ENCODE assay signal across 23 cellular contexts in genomic region chr3:38578081-38578475, GRCh38.
"Had no signal": no experiment of that assay in that cellular context is flagged by ENCODE, and none has a peak within 500 bp of the region (broad histone marks: within the 10 kb centered on the region; RNA-seq: fewer than 3 reads in every experiment).

No MANE protein-coding gene starts in this region.

- H3K27ac Mint-ChIP-seq: activated naive CD8-positive, alpha-beta T cell treated with anti-CD3 and anti-CD28 coated beads, Interleukin-2, amount 10 ng/mL, durations not matched to agents 7 days and 5 days; activated T-helper 2 cell treated with anti-CD3 and anti-CD28 coated beads, Interferon-gamma antibody, Interleukin-2, Interleukin-4, amounts not matched to agents 10 μg/mL and 5 μg/mL and 100 μg/mL, durations not matched to agents 14 hours and 24 hours and 36 hours; memory B cell; nephron; stimulated activated memory B cell treated with anti-CD40 and anti-IgM and Interleukin-4, amounts not matched to agents 10 μg/mL and 1 μg/mL and 100 μg/mL, for 72 hours had no signal

- H3K9me3 ChIP-seq: colonic mucosa, neutrophil, pancreas, right lobe of liver, testis had no signal

- FAIRE-seq: kidney, pancreas had no signal

- DNase-seq: activated CD4-positive, alpha-beta T cell treated with anti-CD3 and anti-CD28 coated beads for 1 hour; activated naive CD4-positive, alpha-beta T cell treated with Interleukin-2 at 50 U/mL for 16 hours; activated naive CD8-positive, alpha-beta T cell treated with anti-CD3 and anti-CD28 coated beads, Interleukin-2, amount 10 ng/mL, durations not matched to agents 7 days and 5 days; activated T-cell treated with anti-CD3 and anti-CD28 coated beads, Interleukin-2, amount 50 U/mL, for 4 hours; amniotic stem cell; colonic mucosa; heart right ventricle; pancreas; right lobe of liver; stimulated activated CD4-positive, alpha-beta T cell treated with anti-CD3 and anti-CD28 coated beads, Interleukin-2, amount 100 ng/mL, for 24 hours; T-helper 9 cell; testis; trophoblast cell had no signal

- H3K4me1 ChIP-seq: breast epithelium, colonic mucosa, left lung, pancreas, right lobe of liver, testis had no signal

- H3K4me1 Mint-ChIP-seq: activated naive CD8-positive, alpha-beta T cell treated with anti-CD3 and anti-CD28 coated beads, Interleukin-2, amount 10 ng/mL, durations not matched to agents 7 days and 5 days had no signal

- H3K36me3 ChIP-seq: breast epithelium, colonic mucosa, left lung, neutrophil, pancreas, right lobe of liver had no signal

- H3K27me3 ChIP-seq: breast epithelium, colonic mucosa, heart right ventricle, left lung, neutrophil, pancreas, right lobe of liver, testis had no signal

- ATAC-seq: activated T-cell treated with anti-CD3 and anti-CD28 coated beads, Interleukin-2, amount 50 U/mL, for 4 hours; heart right ventricle; left lung; pancreas; right lobe of liver; stimulated activated memory B cell treated with anti-CD40 and anti-IgM and Interleukin-4, amounts not matched to agents 10 μg/mL and 1 μg/mL and 100 μg/mL, for 72 hours had no signal

- H3K27ac ChIP-seq: breast epithelium, colonic mucosa, epithelial cell of prostate, left lung, neutrophil, pancreas, right lobe of liver, skin epidermis, testis had no signal

- H3K36me3 Mint-ChIP-seq: activated naive CD8-positive, alpha-beta T cell treated with anti-CD3 and anti-CD28 coated beads, Interleukin-2, amount 10 ng/mL, durations not matched to agents 7 days and 5 days; stimulated activated memory B cell treated with anti-CD40 and anti-IgM and Interleukin-4, amounts not matched to agents 10 μg/mL and 1 μg/mL and 100 μg/mL, for 72 hours had no signal

- H3K4me3 Mint-ChIP-seq: activated naive CD8-positive, alpha-beta T cell treated with anti-CD3 and anti-CD28 coated beads, Interleukin-2, amount 10 ng/mL, durations not matched to agents 7 days and 5 days; activated T-cell treated with anti-CD3 and anti-CD28 coated beads, Interleukin-2, amount 50 U/mL, for 4 hours; memory B cell; nephron; stimulated activated memory B cell treated with anti-CD40 and anti-IgM and Interleukin-4, amounts not matched to agents 10 μg/mL and 1 μg/mL and 100 μg/mL, for 72 hours had no signal

- H3K27me3 Mint-ChIP-seq: stimulated activated memory B cell treated with anti-CD40 and anti-IgM and Interleukin-4, amounts not matched to agents 10 μg/mL and 1 μg/mL and 100 μg/mL, for 72 hours had no signal

- H3K4me3 ChIP-seq: breast epithelium, colonic mucosa, heart right ventricle, left lung, pancreas, right lobe of liver, skin epidermis, testis had no signal

- H3K9me3 Mint-ChIP-seq: activated naive CD8-positive, alpha-beta T cell treated with anti-CD3 and anti-CD28 coated beads, Interleukin-2, amount 10 ng/mL, durations not matched to agents 7 days and 5 days; activated T-cell treated with anti-CD3 and anti-CD28 coated beads, Interleukin-2, amount 50 U/mL, for 4 hours; activated T-helper 2 cell treated with anti-CD3 and anti-CD28 coated beads, Interferon-gamma antibody, Interleukin-2, Interleukin-4, amounts not matched to agents 10 μg/mL and 5 μg/mL and 100 μg/mL, durations not matched to agents 14 hours and 24 hours and 36 hours; nephron had no signal
